Comparison of ENCODE assay signal across 8 cellular contexts in genomic region chr10:119306514-119306951, GRCh38.
A peak's percentile ranks its signal among the peaks of the same experiment; 100 is the strongest.
DNase-seq lines count a peak whose midpoint lies in the region; ATAC-seq and TF ChIP-seq lines count a peak whose summit lies in the region.

No MANE protein-coding gene starts in this region.

- peaks cover 2% of the 10 kb centered on the region for H3K27me3 ChIP-seq in AG04450 (ENCODE audit: control insufficient read depth, insufficient read depth, low read length)
- H3K27me3 ChIP-seq in rectal smooth muscle tissue (ENCODE audit: control insufficient read depth, insufficient read depth, low read length) = no peaks in the 10 kb centered on the region

- no peak overlapping the region for H3K27ac ChIP-seq in AG04450 (ENCODE audit: low read depth, low read length)
- peak overlapping the region; percentile 75 for H3K27ac ChIP-seq in rectal smooth muscle tissue (ENCODE audit: low read depth, low read length)
- H3K27ac ChIP-seq in substantia nigra (ENCODE audit: low read depth, low read length, poor library complexity, severe bottlenecking) = no peak overlapping the region

- POLR2A ChIA-PET in AG04450 (lab: Yijun Ruan, JAX) = interaction anchor here (0.7 kb wide), 1 partner anchor 53 kb away, joined by 4 read pairs; no protein-coding TSS in a partner anchor

- no peak overlapping the region for H3K4me3 ChIP-seq in AG04450 (ENCODE audit: low read depth, low read length)
- peak overlapping the region; percentile 23 for H3K4me3 ChIP-seq in rectal smooth muscle tissue (ENCODE audit: low read length)

- no peaks in the 10 kb centered on the region; the same call in 1 of the 2 replicates for H3K9me3 ChIP-seq in AG04450 (ENCODE audit: control insufficient read depth, insufficient read depth, low read length)

- peak; percentile 75 for ATAC-seq in GM19324 (IDR thresholded peaks at IDR 0.05; ENCODE audit: low FRiP score, unreplicated experiment)
- peak; percentile 56 for ATAC-seq in HG03442 (IDR thresholded peaks at IDR 0.05; ENCODE audit: unreplicated experiment)

- CTCF ChIA-PET in AG04450 (lab: Charles Lee) = no interaction called here

- peaks cover 24% of the 10 kb centered on the region for H3K4me1 ChIP-seq in rectal smooth muscle tissue (ENCODE audit: control insufficient read depth, insufficient read depth, low read length)

- TF ChIP-seq CTCF in AG04450 (IDR thresholded peaks at IDR 0.05; ENCODE audit: low read depth, low read length) = peak; percentile 4; the same call in 1 of the 2 replicates

- no peaks in the 10 kb centered on the region for H3K36me3 ChIP-seq in rectal smooth muscle tissue (ENCODE audit: control insufficient read depth, insufficient read depth, low read length)

- no peak overlapping the region for H3K9ac ChIP-seq in rectal smooth muscle tissue (ENCODE audit: low read length)

- DNase-seq in AG04450 (ENCODE audit: low read depth, low spot score) (no peak), UCSD-AML1 (lab: John Stamatoyannopoulos, UW; ENCODE audit: unreplicated experiment) (peak; percentile 53), substantia nigra (lab: John Stamatoyannopoulos, UW) (no peak), SW480 (ENCODE audit: low spot score) (no peak)
- peak; percentile 77 for DNase-seq in central memory CD4-positive, alpha-beta T cell

Comparison
In these comparisons a context has a peak if more than half of its experiments do, and no peak if none do; other contexts are left out.
1. DNase-seq: peak in UCSD-AML1 (single experiment) and central memory CD4-positive, alpha-beta T cell (single experiment); none in AG04450 (single experiment), substantia nigra (0 of 49) and SW480 (single experiment).